Comparison of ENCODE assay signal across 8 cellular contexts in the genomic region with DNA sequence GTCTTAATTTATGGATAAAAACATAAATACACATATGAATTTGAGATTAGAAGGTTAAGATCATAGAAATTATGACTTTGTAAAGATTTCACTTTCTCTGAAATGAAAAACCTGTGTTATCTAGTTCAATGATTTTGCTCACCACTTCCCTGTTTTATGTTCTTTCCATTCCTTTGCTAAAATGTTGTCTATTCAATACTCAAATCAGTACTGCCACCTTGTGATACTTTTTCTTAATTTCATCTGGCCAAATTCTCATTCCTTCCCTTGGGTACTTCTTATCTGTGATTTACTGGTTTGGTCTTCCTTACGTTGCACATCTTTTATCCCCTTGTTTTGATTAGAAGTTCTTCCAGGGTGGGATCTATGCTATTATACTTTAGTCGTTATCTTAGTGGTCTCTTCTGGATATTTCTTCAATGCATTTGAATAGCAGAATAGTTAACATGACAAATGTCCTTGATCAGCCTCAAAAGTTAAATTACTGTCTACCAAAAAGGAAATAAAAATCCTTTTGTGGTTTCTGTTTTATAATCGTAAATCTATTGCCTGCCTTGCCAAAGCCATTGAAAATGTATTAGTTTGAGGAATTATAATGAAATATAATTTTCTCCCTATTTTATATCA.
DNase-seq lines count a peak whose midpoint lies in the region; ATAC-seq and TF ChIP-seq lines count a peak whose summit lies in the region.

No MANE protein-coding gene starts in this region.

- H3K9me3 Mint-ChIP-seq in WTC11, result no peaks in the 10 kb centered on the region

- ATAC-seq in GM18868 (IDR thresholded peaks at IDR 0.05; ENCODE audit: unreplicated experiment) (peak; percentile 70), WTC11 (peak; percentile 60; the same call in 1 of the 2 replicates), left colon (peak; percentile 52)

- POLR2A ChIA-PET in WTC11 (lab: Charles Lee), result no interaction called here

- no peak overlapping the region; the same call in 1 of the 2 replicates for H3K27ac Mint-ChIP-seq in WTC11

- no peak overlapping the region for H3K4me3 ChIP-seq in LNCaP clone FGC (ENCODE audit: low read depth, low read length)

- TF ChIP-seq CTCF in LNCaP clone FGC (IDR thresholded peaks at IDR 0.05; ENCODE audit: control insufficient read depth, extremely low read depth, insufficient read depth), result peak; percentile 63
- TF ChIP-seq CTCF in WTC11 (IDR thresholded peaks at IDR 0.05), result no peak

- no peaks in the 10 kb centered on the region for H3K27me3 Mint-ChIP-seq in WTC11 (ENCODE audit: low read depth)

- no peak overlapping the region for H3K4me3 Mint-ChIP-seq in WTC11

- CTCF ChIA-PET in WTC11 (lab: Charles Lee), result no interaction called here

- intact Hi-C loops in left colon (cut with DNase I, micrococcal nuclease), result loop anchor here in 1 of 2 donors (5.0 kb wide), 2 partner anchors 250 to 355 kb away; no protein-coding TSS in a partner anchor

- H3K36me3 Mint-ChIP-seq in WTC11, result no peaks in the 10 kb centered on the region

- peak; percentile 14 for DNase-seq in AG08396 (ENCODE audit: low spot score)
- DNase-seq in LNCaP clone FGC (ENCODE audit: low read depth), result no peak
- DNase-seq in WTC11 (ENCODE audit: low spot score), result no peak
- DNase-seq in left colon, result no peak
- DNase-seq in HuH-7 (ENCODE audit: low spot score), result no peak
- no peak for DNase-seq in activated CD8-positive, alpha-beta memory T cell treated with anti-CD3 and anti-CD28 coated beads, Interleukin-2, amount 50 U/mL, for 4 hours
- no peak for DNase-seq in hypothalamus (lab: John Stamatoyannopoulos, UW)

- H3K4me1 Mint-ChIP-seq in WTC11, result peaks cover 14% of the 10 kb centered on the region

TF ChIP-seq in WTC11, 78 proteins besides CTCF, POLR2A, EP300 and RAD21:
- TF ChIP-seq EMX1 (CRISPR knock-in tag; IDR thresholded peaks at IDR 0.05), result no peak
- TF ChIP-seq ZNF121 (CRISPR knock-in tag; IDR thresholded peaks at IDR 0.05), result no peak
- TF ChIP-seq, protein P1, sequence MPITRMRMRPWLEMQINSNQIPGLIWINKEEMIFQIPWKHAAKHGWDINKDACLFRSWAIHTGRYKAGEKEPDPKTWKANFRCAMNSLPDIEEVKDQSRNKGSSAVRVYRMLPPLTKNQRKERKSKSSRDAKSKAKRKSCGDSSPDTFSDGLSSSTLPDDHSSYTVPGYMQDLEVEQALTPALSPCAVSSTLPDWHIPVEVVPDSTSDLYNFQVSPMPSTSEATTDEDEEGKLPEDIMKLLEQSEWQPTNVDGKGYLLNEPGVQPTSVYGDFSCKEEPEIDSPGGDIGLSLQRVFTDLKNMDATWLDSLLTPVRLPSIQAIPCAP (CRISPR knock-in tag; IDR thresholded peaks at IDR 0.05), result no peak
- no peak for TF ChIP-seq TEAD4 (CRISPR knock-in tag; IDR thresholded peaks at IDR 0.05)
- TF ChIP-seq, protein P2, sequence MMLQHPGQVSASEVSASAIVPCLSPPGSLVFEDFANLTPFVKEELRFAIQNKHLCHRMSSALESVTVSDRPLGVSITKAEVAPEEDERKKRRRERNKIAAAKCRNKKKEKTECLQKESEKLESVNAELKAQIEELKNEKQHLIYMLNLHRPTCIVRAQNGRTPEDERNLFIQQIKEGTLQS (CRISPR knock-in tag; conservative IDR thresholded peaks at IDR 0.05), result no peak
- TF ChIP-seq ZNF317 (CRISPR knock-in tag; IDR thresholded peaks at IDR 0.05; ENCODE audit: borderline replicate concordance, low read depth), result no peak
- no peak for TF ChIP-seq GTF2I (CRISPR knock-in tag; conservative IDR thresholded peaks at IDR 0.05)
- TF ChIP-seq, protein P3, sequence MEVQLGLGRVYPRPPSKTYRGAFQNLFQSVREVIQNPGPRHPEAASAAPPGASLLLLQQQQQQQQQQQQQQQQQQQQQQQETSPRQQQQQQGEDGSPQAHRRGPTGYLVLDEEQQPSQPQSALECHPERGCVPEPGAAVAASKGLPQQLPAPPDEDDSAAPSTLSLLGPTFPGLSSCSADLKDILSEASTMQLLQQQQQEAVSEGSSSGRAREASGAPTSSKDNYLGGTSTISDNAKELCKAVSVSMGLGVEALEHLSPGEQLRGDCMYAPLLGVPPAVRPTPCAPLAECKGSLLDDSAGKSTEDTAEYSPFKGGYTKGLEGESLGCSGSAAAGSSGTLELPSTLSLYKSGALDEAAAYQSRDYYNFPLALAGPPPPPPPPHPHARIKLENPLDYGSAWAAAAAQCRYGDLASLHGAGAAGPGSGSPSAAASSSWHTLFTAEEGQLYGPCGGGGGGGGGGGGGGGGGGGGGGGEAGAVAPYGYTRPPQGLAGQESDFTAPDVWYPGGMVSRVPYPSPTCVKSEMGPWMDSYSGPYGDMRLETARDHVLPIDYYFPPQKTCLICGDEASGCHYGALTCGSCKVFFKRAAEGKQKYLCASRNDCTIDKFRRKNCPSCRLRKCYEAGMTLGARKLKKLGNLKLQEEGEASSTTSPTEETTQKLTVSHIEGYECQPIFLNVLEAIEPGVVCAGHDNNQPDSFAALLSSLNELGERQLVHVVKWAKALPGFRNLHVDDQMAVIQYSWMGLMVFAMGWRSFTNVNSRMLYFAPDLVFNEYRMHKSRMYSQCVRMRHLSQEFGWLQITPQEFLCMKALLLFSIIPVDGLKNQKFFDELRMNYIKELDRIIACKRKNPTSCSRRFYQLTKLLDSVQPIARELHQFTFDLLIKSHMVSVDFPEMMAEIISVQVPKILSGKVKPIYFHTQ (CRISPR knock-in tag; IDR thresholded peaks at IDR 0.05), result no peak
- TF ChIP-seq, protein P4, sequence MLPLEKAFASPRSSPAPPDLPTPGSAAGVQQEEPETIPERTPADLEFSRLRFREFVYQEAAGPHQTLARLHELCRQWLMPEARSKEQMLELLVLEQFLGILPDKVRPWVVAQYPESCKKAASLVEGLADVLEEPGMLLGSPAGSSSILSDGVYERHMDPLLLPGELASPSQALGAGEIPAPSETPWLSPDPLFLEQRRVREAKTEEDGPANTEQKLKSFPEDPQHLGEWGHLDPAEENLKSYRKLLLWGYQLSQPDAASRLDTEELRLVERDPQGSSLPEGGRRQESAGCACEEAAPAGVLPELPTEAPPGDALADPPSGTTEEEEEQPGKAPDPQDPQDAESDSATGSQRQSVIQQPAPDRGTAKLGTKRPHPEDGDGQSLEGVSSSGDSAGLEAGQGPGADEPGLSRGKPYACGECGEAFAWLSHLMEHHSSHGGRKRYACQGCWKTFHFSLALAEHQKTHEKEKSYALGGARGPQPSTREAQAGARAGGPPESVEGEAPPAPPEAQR (CRISPR knock-in tag; IDR thresholded peaks at IDR 0.05), result no peak
